2 cellular contexts compared by ENCODE assay signal in the genomic region with DNA sequence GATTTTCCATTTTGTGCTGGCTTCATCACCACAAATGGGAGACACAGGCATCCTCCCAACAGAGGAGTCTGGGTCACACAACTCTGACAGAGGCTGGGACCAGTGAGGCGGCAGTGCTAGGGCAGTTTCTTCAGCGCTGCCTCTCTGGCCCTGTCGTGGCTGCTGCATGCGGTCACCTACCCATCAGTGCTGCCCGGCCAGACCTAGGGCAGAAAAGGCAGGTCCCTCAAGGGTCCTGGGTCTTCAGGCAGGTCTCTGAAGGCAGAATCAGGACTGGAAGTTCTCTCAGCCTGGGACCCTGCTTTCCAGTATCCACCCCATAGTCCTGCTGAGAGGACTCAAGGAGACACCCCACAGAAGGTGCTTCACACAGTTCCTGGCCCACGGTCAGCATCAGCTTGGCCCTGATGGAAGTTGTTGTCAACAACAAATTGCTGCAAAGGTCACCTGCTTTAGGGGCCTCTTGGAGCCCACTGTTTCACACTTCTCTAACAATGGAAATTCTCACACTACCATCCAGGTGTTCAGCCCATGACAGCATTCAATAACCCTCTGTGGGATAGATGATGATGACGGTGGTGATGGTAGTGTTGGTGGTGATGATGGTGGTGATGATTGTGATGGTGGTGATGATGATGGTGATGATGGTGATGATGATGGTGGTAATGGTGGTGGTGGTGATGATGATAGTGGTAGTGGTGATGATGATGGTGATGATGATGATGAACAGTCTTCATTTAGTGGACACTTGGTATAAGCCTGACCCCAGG.
TF ChIP-seq lines count a peak whose summit lies in the region.

No MANE protein-coding gene starts in this region.

TF ChIP-seq in SK-N-SH, 30 proteins besides CTCF, POLR2A, EP300 and RAD21:
- TF ChIP-seq, protein P1, sequence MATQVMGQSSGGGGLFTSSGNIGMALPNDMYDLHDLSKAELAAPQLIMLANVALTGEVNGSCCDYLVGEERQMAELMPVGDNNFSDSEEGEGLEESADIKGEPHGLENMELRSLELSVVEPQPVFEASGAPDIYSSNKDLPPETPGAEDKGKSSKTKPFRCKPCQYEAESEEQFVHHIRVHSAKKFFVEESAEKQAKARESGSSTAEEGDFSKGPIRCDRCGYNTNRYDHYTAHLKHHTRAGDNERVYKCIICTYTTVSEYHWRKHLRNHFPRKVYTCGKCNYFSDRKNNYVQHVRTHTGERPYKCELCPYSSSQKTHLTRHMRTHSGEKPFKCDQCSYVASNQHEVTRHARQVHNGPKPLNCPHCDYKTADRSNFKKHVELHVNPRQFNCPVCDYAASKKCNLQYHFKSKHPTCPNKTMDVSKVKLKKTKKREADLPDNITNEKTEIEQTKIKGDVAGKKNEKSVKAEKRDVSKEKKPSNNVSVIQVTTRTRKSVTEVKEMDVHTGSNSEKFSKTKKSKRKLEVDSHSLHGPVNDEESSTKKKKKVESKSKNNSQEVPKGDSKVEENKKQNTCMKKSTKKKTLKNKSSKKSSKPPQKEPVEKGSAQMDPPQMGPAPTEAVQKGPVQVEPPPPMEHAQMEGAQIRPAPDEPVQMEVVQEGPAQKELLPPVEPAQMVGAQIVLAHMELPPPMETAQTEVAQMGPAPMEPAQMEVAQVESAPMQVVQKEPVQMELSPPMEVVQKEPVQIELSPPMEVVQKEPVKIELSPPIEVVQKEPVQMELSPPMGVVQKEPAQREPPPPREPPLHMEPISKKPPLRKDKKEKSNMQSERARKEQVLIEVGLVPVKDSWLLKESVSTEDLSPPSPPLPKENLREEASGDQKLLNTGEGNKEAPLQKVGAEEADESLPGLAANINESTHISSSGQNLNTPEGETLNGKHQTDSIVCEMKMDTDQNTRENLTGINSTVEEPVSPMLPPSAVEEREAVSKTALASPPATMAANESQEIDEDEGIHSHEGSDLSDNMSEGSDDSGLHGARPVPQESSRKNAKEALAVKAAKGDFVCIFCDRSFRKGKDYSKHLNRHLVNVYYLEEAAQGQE (IDR thresholded peaks at IDR 0.05; ENCODE audit: low read depth, low read length) = no peak
- no peak for TF ChIP-seq TCF12 (IDR thresholded peaks at IDR 0.05)
- no peak for TF ChIP-seq GATA2 (CRISPR knock-in tag; IDR thresholded peaks at IDR 0.05)
- TF ChIP-seq, protein P2, sequence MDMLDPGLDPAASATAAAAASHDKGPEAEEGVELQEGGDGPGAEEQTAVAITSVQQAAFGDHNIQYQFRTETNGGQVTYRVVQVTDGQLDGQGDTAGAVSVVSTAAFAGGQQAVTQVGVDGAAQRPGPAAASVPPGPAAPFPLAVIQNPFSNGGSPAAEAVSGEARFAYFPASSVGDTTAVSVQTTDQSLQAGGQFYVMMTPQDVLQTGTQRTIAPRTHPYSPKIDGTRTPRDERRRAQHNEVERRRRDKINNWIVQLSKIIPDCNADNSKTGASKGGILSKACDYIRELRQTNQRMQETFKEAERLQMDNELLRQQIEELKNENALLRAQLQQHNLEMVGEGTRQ (IDR thresholded peaks at IDR 0.05; ENCODE audit: borderline replicate concordance, low read depth, low read length) = no peak
- TF ChIP-seq, protein P3, sequence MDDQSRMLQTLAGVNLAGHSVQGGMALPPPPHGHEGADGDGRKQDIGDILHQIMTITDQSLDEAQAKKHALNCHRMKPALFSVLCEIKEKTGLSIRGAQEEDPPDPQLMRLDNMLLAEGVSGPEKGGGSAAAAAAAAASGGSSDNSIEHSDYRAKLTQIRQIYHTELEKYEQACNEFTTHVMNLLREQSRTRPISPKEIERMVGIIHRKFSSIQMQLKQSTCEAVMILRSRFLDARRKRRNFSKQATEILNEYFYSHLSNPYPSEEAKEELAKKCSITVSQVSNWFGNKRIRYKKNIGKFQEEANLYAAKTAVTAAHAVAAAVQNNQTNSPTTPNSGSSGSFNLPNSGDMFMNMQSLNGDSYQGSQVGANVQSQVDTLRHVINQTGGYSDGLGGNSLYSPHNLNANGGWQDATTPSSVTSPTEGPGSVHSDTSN (IDR thresholded peaks at IDR 0.05) = no peak
- TF ChIP-seq FOXM1 (IDR thresholded peaks at IDR 0.05; ENCODE audit: low read depth) = no peak
- TF ChIP-seq NFIC (IDR thresholded peaks at IDR 0.05; ENCODE audit: borderline replicate concordance) = no peak
- TF ChIP-seq RFX5 (IDR thresholded peaks at IDR 0.05; ENCODE audit: low read length) = no peak
- TF ChIP-seq, protein P4, sequence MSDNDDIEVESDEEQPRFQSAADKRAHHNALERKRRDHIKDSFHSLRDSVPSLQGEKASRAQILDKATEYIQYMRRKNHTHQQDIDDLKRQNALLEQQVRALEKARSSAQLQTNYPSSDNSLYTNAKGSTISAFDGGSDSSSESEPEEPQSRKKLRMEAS (IDR thresholded peaks at IDR 0.05; ENCODE audit: low read depth) = no peak
- no peak for TF ChIP-seq MXI1 (IDR thresholded peaks at IDR 0.05; ENCODE audit: low read depth, low read length)
- TF ChIP-seq CHD2 (IDR thresholded peaks at IDR 0.05; ENCODE audit: low read length, partially characterized antibody) = no peak
- TF ChIP-seq RCOR1 (IDR thresholded peaks at IDR 0.05; ENCODE audit: low read length) = no peak
- TF ChIP-seq, protein P5, sequence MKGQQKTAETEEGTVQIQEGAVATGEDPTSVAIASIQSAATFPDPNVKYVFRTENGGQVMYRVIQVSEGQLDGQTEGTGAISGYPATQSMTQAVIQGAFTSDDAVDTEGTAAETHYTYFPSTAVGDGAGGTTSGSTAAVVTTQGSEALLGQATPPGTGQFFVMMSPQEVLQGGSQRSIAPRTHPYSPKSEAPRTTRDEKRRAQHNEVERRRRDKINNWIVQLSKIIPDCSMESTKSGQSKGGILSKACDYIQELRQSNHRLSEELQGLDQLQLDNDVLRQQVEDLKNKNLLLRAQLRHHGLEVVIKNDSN (IDR thresholded peaks at IDR 0.05; ENCODE audit: borderline replicate concordance, low read depth) = no peak
- no peak for TF ChIP-seq JUND (IDR thresholded peaks at IDR 0.05)
- no peak for TF ChIP-seq GABPA (IDR thresholded peaks at IDR 0.05; ENCODE audit: low read depth)
- no peak for TF ChIP-seq EZH2phosphoT487 (IDR thresholded peaks at IDR 0.05; ENCODE audit: borderline replicate concordance, low read depth)
- TF ChIP-seq SIN3A (IDR thresholded peaks at IDR 0.05; ENCODE audit: borderline replicate concordance, low read depth, low read length) = no peak
- no peak for TF ChIP-seq SMC3 (IDR thresholded peaks at IDR 0.05; ENCODE audit: low read depth, low read length)

TF ChIP-seq in SK-N-SH treated with all-trans-retinoic acid at 6 μM for 48 hours, 23 proteins besides CTCF, POLR2A, EP300 and RAD21 (continued from another document):
- TF ChIP-seq, protein P6, sequence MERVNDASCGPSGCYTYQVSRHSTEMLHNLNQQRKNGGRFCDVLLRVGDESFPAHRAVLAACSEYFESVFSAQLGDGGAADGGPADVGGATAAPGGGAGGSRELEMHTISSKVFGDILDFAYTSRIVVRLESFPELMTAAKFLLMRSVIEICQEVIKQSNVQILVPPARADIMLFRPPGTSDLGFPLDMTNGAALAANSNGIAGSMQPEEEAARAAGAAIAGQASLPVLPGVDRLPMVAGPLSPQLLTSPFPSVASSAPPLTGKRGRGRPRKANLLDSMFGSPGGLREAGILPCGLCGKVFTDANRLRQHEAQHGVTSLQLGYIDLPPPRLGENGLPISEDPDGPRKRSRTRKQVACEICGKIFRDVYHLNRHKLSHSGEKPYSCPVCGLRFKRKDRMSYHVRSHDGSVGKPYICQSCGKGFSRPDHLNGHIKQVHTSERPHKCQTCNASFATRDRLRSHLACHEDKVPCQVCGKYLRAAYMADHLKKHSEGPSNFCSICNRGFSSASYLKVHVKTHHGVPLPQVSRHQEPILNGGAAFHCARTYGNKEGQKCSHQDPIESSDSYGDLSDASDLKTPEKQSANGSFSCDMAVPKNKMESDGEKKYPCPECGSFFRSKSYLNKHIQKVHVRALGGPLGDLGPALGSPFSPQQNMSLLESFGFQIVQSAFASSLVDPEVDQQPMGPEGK (CRISPR knock-in tag; IDR thresholded peaks at IDR 0.05; ENCODE audit: borderline replicate concordance) = no peak
- TF ChIP-seq OSR1 (CRISPR knock-in tag; IDR thresholded peaks at IDR 0.05) = no peak
- no peak for TF ChIP-seq ESRRG (CRISPR knock-in tag; IDR thresholded peaks at IDR 0.05)
- TF ChIP-seq, protein P7, sequence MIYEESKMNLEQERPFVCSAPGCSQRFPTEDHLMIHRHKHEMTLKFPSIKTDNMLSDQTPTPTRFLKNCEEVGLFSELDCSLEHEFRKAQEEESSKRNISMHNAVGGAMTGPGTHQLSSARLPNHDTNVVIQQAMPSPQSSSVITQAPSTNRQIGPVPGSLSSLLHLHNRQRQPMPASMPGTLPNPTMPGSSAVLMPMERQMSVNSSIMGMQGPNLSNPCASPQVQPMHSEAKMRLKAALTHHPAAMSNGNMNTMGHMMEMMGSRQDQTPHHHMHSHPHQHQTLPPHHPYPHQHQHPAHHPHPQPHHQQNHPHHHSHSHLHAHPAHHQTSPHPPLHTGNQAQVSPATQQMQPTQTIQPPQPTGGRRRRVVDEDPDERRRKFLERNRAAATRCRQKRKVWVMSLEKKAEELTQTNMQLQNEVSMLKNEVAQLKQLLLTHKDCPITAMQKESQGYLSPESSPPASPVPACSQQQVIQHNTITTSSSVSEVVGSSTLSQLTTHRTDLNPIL (CRISPR knock-in tag; IDR thresholded peaks at IDR 0.05; ENCODE audit: low read depth) = no peak
- no peak for TF ChIP-seq ZFP30 (CRISPR knock-in tag; IDR thresholded peaks at IDR 0.05)
